ENCODE assay signal across 15 cellular contexts in the genomic region with DNA sequence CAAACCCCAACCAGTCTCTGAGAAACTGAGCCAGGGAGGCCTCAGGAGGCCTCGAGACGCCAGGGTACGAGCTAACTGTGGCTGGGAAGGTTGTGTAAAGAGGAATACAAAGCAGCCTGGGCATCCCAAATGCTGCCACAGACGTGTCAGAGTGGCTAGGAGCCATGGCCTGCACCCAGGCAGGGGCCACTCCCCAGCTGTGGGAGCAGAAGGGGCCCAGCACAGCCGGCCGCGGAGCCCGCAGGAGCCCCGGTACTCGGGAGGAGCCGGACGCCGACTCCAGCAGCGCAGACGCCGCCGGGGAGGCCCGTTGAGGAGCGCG.
DNase-seq lines count a peak whose midpoint lies in the region; ATAC-seq, FAIRE-seq and TF ChIP-seq lines count a peak whose summit lies in the region.
"Had no signal": no experiment of that assay in that cellular context is flagged by ENCODE, and none has a peak within 500 bp of the region (broad histone marks: within the 10 kb centered on the region; RNA-seq: fewer than 3 reads in every experiment).

No MANE protein-coding gene starts in this region.

- intact Hi-C loops in left ventricle myocardium inferior (cut with micrococcal nuclease): no loop called here
- intact Hi-C loops in heart right ventricle (cut with DNase I): no loop called here
- intact Hi-C loops in PC-3 (cut with micrococcal nuclease): no loop called here

- H3K9ac ChIP-seq in PC-3 (ENCODE audit: low read length): peak overlapping the region; percentile 70
- H3K9ac ChIP-seq in subcutaneous abdominal adipose tissue (ENCODE audit: low read length in 5 of 5): no peak overlapping the region

- no peak for FAIRE-seq in RCC 7860 (lab: Jason Lieb, UNC)

- CTCF ChIA-PET in PC-3 (lab: Charles Lee): no interaction called here

- no peaks in the 10 kb centered on the region for H3F3A ChIP-seq in PC-3 (ENCODE audit: low read length, unreplicated experiment)

- TF ChIP-seq CTCF in left ventricle myocardium inferior (IDR thresholded peaks at IDR 0.05; ENCODE audit: borderline replicate concordance) (no peak), heart right ventricle (IDR thresholded peaks at IDR 0.05) (no peak), PC-3 (conservative IDR thresholded peaks at IDR 0.05; ENCODE audit: low read depth, low read length) (no peak)

- H3K27me3 ChIP-seq in left ventricle myocardium inferior (ENCODE audit: low read depth) (peaks cover 38% of the 10 kb centered on the region), heart right ventricle (peaks cover 0 to 60% (median 5%) of the 10 kb centered on the region in 7 donors), PC-3 (ENCODE audit: low read length) (no peaks in the 10 kb centered on the region), subcutaneous abdominal adipose tissue (ENCODE audit: control insufficient read depth in 5 of 5, insufficient read depth in 4 of 5, low read length in 5 of 5) (peaks cover 0 to 17% (median 10%) of the 10 kb centered on the region in 5 donors)
- no peaks in the 10 kb centered on the region for H3K27me3 ChIP-seq in effector memory CD4-positive, alpha-beta T cell (replicated peaks; ENCODE audit: control insufficient read depth, insufficient read depth, low read length, poor library complexity, severe bottlenecking)

- 74 to 78% methylated on average over 20 of the region's 20 CpGs for WGBS in heart right ventricle, 2 donors

- H3K36me3 ChIP-seq in left ventricle myocardium inferior (no peaks in the 10 kb centered on the region), heart right ventricle (no peaks in the 10 kb centered on the region), PC-3 (ENCODE audit: low read depth, low read length) (peaks cover 13% of the 10 kb centered on the region; the same call in 1 of the 2 replicates), subcutaneous abdominal adipose tissue (ENCODE audit: control insufficient read depth in 5 of 5, insufficient read depth in 5 of 5, low read length in 5 of 5) (no peaks in the 10 kb centered on the region)
- no peaks in the 10 kb centered on the region for H3K36me3 ChIP-seq in effector memory CD4-positive, alpha-beta T cell (ENCODE audit: control insufficient read depth, insufficient read depth, low read length)
- H3K36me3 ChIP-seq: neutrophil had no signal

- H3K9me3 ChIP-seq in left ventricle myocardium inferior (replicated peaks): no peaks in the 10 kb centered on the region
- peaks cover 0 to 1% (median 0%) of the 10 kb centered on the region in 11 donors for H3K9me3 ChIP-seq in heart right ventricle
- peaks cover 7% of the 10 kb centered on the region for H3K9me3 ChIP-seq in PC-3 (ENCODE audit: low read length)
- no peaks in the 10 kb centered on the region for H3K9me3 ChIP-seq in subcutaneous abdominal adipose tissue (ENCODE audit: control insufficient read depth in 5 of 5, low read length in 5 of 5)
- H3K9me3 ChIP-seq in effector memory CD4-positive, alpha-beta T cell (ENCODE audit: control insufficient read depth, low read length): no peaks in the 10 kb centered on the region
- H3K9me3 ChIP-seq: neutrophil had no signal

- H3K4me1 ChIP-seq in left ventricle myocardium inferior (no peaks in the 10 kb centered on the region), heart right ventricle (no peaks in the 10 kb centered on the region), PC-3 (ENCODE audit: insufficient read depth, low read length) (peaks cover 12% of the 10 kb centered on the region; the same call in 1 of the 2 replicates), subcutaneous abdominal adipose tissue (ENCODE audit: control insufficient read depth in 5 of 5, insufficient read depth in 5 of 5, low read length in 5 of 5) (no peaks in the 10 kb centered on the region)
- H3K4me1 ChIP-seq in effector memory CD4-positive, alpha-beta T cell (ENCODE audit: control insufficient read depth, insufficient read depth, low read length, poor library complexity, severe bottlenecking): no peaks in the 10 kb centered on the region

- peak overlapping the region; percentile 83 for H3K4me2 ChIP-seq in PC-3 (ENCODE audit: low read length)

- no peaks in the 10 kb centered on the region for H4K20me1 ChIP-seq in PC-3 (ENCODE audit: low read length)

- no peak for DNase-seq in left ventricle myocardium inferior
- no peak for DNase-seq in heart right ventricle
- no peak for DNase-seq in PC-3
- peak; percentile 14 for DNase-seq in islet precursor cell
- DNase-seq in HPDE6-E6E7 (ENCODE audit: extremely low spot score): no peak
- no peak for DNase-seq in effector memory CD4-positive, alpha-beta T cell
- DNase-seq in RCC 7860 (ENCODE audit: low spot score): no peak
- DNase-seq: activated gamma-delta T cell treated with Interleukin-2 at 50 U/mL for 16 hours, anterior cingulate cortex, hippocampal formation, NCI-H187, SHP77 treated with DMSO at 0.1 percent for 48 hours, T-helper 17 cell had no signal

- H3K9me2 ChIP-seq in PC-3 (replicated peaks; ENCODE audit: low read length): no peaks in the 10 kb centered on the region

- no TSS peak for BruUV-seq in PC-3 (replicated peaks; lab: Mats Ljungman, UMichigan)

- POLR2A ChIA-PET in PC-3 (lab: Charles Lee; ENCODE audit: unreplicated experiment): no interaction called here

- H3K27ac ChIP-seq in left ventricle myocardium inferior (replicated peaks): no peak overlapping the region
- H3K27ac ChIP-seq in heart right ventricle: no peak overlapping the region
- peak overlapping the region; percentile 56 for H3K27ac ChIP-seq in PC-3 (ENCODE audit: low read length)
- no peak overlapping the region for H3K27ac ChIP-seq in subcutaneous abdominal adipose tissue (ENCODE audit: low read depth, low read length)
- H3K27ac ChIP-seq in effector memory CD4-positive, alpha-beta T cell (ENCODE audit: insufficient read depth, low read length, poor library complexity, severe bottlenecking): no peak overlapping the region
- H3K27ac ChIP-seq: neutrophil had no signal

- peak overlapping the region; percentile 82 for H2AFZ ChIP-seq in PC-3 (ENCODE audit: low read length)

- peak overlapping the region; percentile 34 for H3K4me3 ChIP-seq in left ventricle myocardium inferior
- H3K4me3 ChIP-seq in heart right ventricle: peak overlapping the region in 5 of 10 donors; percentile 9 to 43 (median 24)
- peak overlapping the region; percentile 73 for H3K4me3 ChIP-seq in PC-3 (ENCODE audit: low read length)
- peak overlapping the region in 3 of 5 donors; percentile 11 to 24 (median 22) for H3K4me3 ChIP-seq in subcutaneous abdominal adipose tissue (ENCODE audit: low read depth in 1 of 5, low read length in 5 of 5)
- H3K4me3 ChIP-seq in effector memory CD4-positive, alpha-beta T cell (ENCODE audit: insufficient read depth, low read depth, low read length, poor library complexity, severe bottlenecking): no peak overlapping the region

- no peak for ATAC-seq in heart right ventricle
- no peak for ATAC-seq in PC-3
- ATAC-seq: T-helper 17 cell had no signal

- peaks cover 12% of the 10 kb centered on the region; the same call in 1 of the 2 replicates for H3K79me2 ChIP-seq in PC-3 (ENCODE audit: low read length)
